Comparison of ENCODE assay signal across 20 cellular contexts in the genomic region with DNA sequence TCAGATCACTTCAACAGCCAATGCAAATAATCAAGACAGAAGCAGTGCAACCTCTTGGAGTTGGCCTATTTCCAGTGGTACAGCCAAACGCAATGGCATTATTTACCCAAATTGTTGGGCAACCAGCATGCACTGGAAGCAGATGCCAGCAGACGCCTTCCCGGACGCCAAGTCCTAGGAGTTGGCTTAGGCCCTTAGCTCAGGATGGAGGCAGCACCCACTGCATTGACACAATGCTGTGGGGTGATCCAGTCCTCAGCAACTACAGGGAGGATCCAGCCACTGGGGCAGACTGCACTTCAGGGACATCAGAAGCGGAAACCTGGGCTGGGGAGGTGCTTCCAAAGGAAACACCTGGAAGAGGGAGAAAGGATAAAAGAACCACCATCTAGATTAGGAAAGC.
DNase-seq lines count a peak whose midpoint lies in the region; ATAC-seq and TF ChIP-seq lines count a peak whose summit lies in the region.
"Had no signal": no experiment of that assay in that cellular context is flagged by ENCODE, and none has a peak within 500 bp of the region (broad histone marks: within the 10 kb centered on the region; RNA-seq: fewer than 3 reads in every experiment).

No MANE protein-coding gene starts in this region.

- TF ChIP-seq POLR2A in right lobe of liver (IDR thresholded peaks at IDR 0.05), result no peak

- no peaks in the 10 kb centered on the region for H3K27me3 ChIP-seq in heart right ventricle
- H3K27me3 ChIP-seq in right lobe of liver, result no peaks in the 10 kb centered on the region
- no peaks in the 10 kb centered on the region for H3K27me3 ChIP-seq in upper lobe of right lung
- H3K27me3 ChIP-seq: tibial nerve had no signal

- no peak overlapping the region for H3K27ac ChIP-seq in heart right ventricle
- no peak overlapping the region for H3K27ac ChIP-seq in right lobe of liver
- no peak overlapping the region for H3K27ac ChIP-seq in upper lobe of right lung
- H3K27ac ChIP-seq: psoas muscle, SJSA1, tibial nerve had no signal

- ATAC-seq in heart right ventricle (peak in 5 of 8 donors; percentile 16 to 49 (median 47)), Right ventricle myocardium inferior (no peak), right lobe of liver (peak; percentile 88 to 95 (median 93)), upper lobe of right lung (peak; percentile 86), GM21381 (IDR thresholded peaks at IDR 0.05; ENCODE audit: unreplicated experiment) (no peak), HG03354 (IDR thresholded peaks at IDR 0.05; ENCODE audit: poor library complexity, severe bottlenecking, unreplicated experiment) (no peak)
- ATAC-seq: stimulated activated effector memory CD8-positive, alpha-beta T cell treated with anti-CD3 and anti-CD28 coated beads, Interleukin-12 subunit alpha, Interleukin-12 subunit beta, amount 100 ng/mL, for 72 hours had no signal

- H3K9me3 ChIP-seq in heart right ventricle (no peaks in the 10 kb centered on the region), right lobe of liver (no peaks in the 10 kb centered on the region), upper lobe of right lung (no peaks in the 10 kb centered on the region)
- H3K9me3 ChIP-seq: psoas muscle, SJSA1, tibial nerve had no signal

- H3K4me1 ChIP-seq in heart right ventricle, result peaks cover 0 to 13% (median 0%) of the 10 kb centered on the region in 9 donors
- peaks cover 0 to 15% (median 3%) of the 10 kb centered on the region in 4 donors for H3K4me1 ChIP-seq in right lobe of liver
- no peaks in the 10 kb centered on the region for H3K4me1 ChIP-seq in upper lobe of right lung
- H3K4me1 ChIP-seq: tibial nerve had no signal

- intact Hi-C loops in heart right ventricle (cut with DNase I) (no loop called here), Right ventricle myocardium inferior (cut with DNase I) (no loop called here), right lobe of liver (cut with DNase I) (no loop called here), upper lobe of right lung (cut with DNase I) (no loop called here)

- H3K36me3 ChIP-seq in heart right ventricle, result no peaks in the 10 kb centered on the region
- no peaks in the 10 kb centered on the region for H3K36me3 ChIP-seq in right lobe of liver
- H3K36me3 ChIP-seq in upper lobe of right lung, result no peaks in the 10 kb centered on the region
- H3K36me3 ChIP-seq: SJSA1, tibial nerve had no signal

- H3K4me3 ChIP-seq in heart right ventricle (no peak overlapping the region), right lobe of liver (no peak overlapping the region), upper lobe of right lung (no peak overlapping the region)
- H3K4me3 ChIP-seq: psoas muscle, SJSA1, tibial nerve had no signal

- TF ChIP-seq CTCF in heart right ventricle (IDR thresholded peaks at IDR 0.05) (no peak), right lobe of liver (IDR thresholded peaks at IDR 0.05) (no peak), upper lobe of right lung (IDR thresholded peaks at IDR 0.05) (no peak)

- DNase-seq in heart right ventricle, result no peak
- DNase-seq in Right ventricle myocardium inferior (ENCODE audit: missing footprints), result no peak
- peak; percentile 35 to 85 for DNase-seq in NCI-H446 (lab: John Stamatoyannopoulos, UW)
- peak; percentile 65 to 86 (median 79) for DNase-seq in right lobe of liver
- peak; percentile 79 for DNase-seq in upper lobe of right lung
- no peak for DNase-seq in RPMI8226
- DNase-seq: activated CD4-positive, CD25-positive, alpha-beta regulatory T cell treated with anti-CD3 and anti-CD28 coated beads, Interleukin-2, amount 50 U/mL, for 72 hours; activated gamma-delta T cell treated with Interleukin-2 at 50 U/mL for 16 hours; CD4-positive, CD25-positive, alpha-beta regulatory T cell; DND-41; effector CD8-positive, alpha-beta T cell; NCI-H526 treated with DMSO at 0.1 percent for 48 hours; nephron progenitor cell; OCI-M1; psoas muscle had no signal

- 59 to 73% methylated on average over 5 of the region's 5 CpGs for WGBS in heart right ventricle, 2 donors
- 33% methylated on average over 5 of the region's 5 CpGs for WGBS in right lobe of liver (ENCODE audit: insufficient coverage, low coverage, low lambda C conversion rate, missing lambda C conversion rate)

Comparison
In these comparisons a context has a peak if more than half of its experiments do, and no peak if none do; other contexts are left out.
1. ATAC-seq: peak in heart right ventricle (5 of 8), right lobe of liver (4 of 4) and upper lobe of right lung (single experiment); none in Right ventricle myocardium inferior (single experiment), GM21381 (single experiment) and HG03354 (single experiment).
2. DNase-seq: peak in NCI-H446 (2 of 2), right lobe of liver (3 of 3) and upper lobe of right lung (single experiment); none in heart right ventricle (0 of 2), Right ventricle myocardium inferior (single experiment) and RPMI8226 (single experiment).